In the genomic region with DNA sequence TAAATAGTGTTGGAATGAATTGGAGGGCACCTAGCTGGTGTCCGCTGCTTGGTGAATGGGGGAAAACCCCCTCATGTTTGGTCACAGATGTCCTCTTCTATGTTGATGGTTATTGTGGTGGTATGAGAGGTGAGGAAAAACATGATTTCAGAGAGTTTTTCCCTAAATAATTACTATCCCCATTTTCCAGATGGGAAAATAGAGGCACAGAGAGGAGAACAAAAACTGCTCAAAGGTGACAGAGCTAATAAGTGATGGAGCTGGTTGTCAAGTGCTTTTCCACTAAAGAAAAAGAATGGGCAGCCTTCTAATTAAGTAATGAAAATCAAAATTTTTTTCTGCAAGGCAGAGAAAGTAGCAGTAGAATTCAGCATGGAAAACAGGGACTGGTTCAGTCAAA, we compare ENCODE assay signal across 41 cellular contexts. TPM values are rescaled to one million over a fixed set of nuclear protein-coding genes. Genes with fewer than 3 reads are reported as not detected.
"Had no signal": no experiment of that assay in that cellular context is flagged by ENCODE, and none has a peak within 500 bp of the region (broad histone marks: within the 10 kb centered on the region; RNA-seq: fewer than 3 reads in every experiment).

No MANE protein-coding gene starts in this region.

- H3K36me3 Mint-ChIP-seq: activated naive CD4-positive, alpha-beta T cell treated with anti-CD3 and anti-CD28 coated beads, Interleukin-2, amount 10 ng/mL, durations not matched to agents 7 days and 5 days; activated naive CD4-positive, alpha-beta T cell treated with anti-CD3 and anti-CD28 coated beads, Interleukin-2, amount 50 U/mL, for 24 hours; activated naive CD4-positive, alpha-beta T cell treated with anti-CD3 and anti-CD28 coated beads, Interleukin-2, amount 50 U/mL, for 72 hours; activated naive CD8-positive, alpha-beta T cell; activated naive CD8-positive, alpha-beta T cell treated with anti-CD3 and anti-CD28 coated beads for 36 hours; activated naive CD8-positive, alpha-beta T cell treated with anti-CD3 and anti-CD28 coated beads, Interleukin-2, amount 10 ng/mL, durations not matched to agents 7 days and 5 days; brain had no signal

- FAIRE-seq: astrocyte, bronchial epithelial cell had no signal

- H3K4me1 ChIP-seq: ascending aorta, breast epithelium had no signal

- H3K27me3 ChIP-seq: ascending aorta, body of pancreas, brain microvascular endothelial cell, breast epithelium had no signal

- H3K4me3 ChIP-seq: adrenal gland, ascending aorta, body of pancreas, breast epithelium, cardiac muscle cell had no signal

- H3K27ac Mint-ChIP-seq: activated naive CD4-positive, alpha-beta T cell treated with anti-CD3 and anti-CD28 coated beads for 36 hours; activated naive CD4-positive, alpha-beta T cell treated with anti-CD3 and anti-CD28 coated beads, Interleukin-2, amount 10 ng/mL, durations not matched to agents 7 days and 5 days; activated naive CD4-positive, alpha-beta T cell treated with anti-CD3 and anti-CD28 coated beads, Interleukin-2, amount 50 U/mL, for 24 hours; activated naive CD4-positive, alpha-beta T cell treated with anti-CD3 and anti-CD28 coated beads, Interleukin-2, amount 50 U/mL, for 72 hours; activated naive CD8-positive, alpha-beta T cell; activated naive CD8-positive, alpha-beta T cell treated with anti-CD3 and anti-CD28 coated beads for 36 hours; activated naive CD8-positive, alpha-beta T cell treated with anti-CD3 and anti-CD28 coated beads, Interleukin-2, amount 10 ng/mL, durations not matched to agents 7 days and 5 days; activated naive CD8-positive, alpha-beta T cell treated with anti-CD3 and anti-CD28 coated beads, Interleukin-2, amount 50 U/mL, for 24 hours; activated T-cell treated with anti-CD3 and anti-CD28 coated beads, Interleukin-2, amount 50 U/mL, for 24 hours; activated T-cell treated with anti-CD3 and anti-CD28 coated beads, Interleukin-2, amount 50 U/mL, for 72 hours; activated T-helper 1 cell treated with anti-CD3 and anti-CD28 coated beads, Interleukin-12 subunit alpha, Interleukin-12 subunit beta, Interleukin-2, Interleukin-4 antibody, amounts not matched to agents 30 ng/mL and 10 ng/mL and 1 ng/mL, durations not matched to agents 14 hours and 24 hours and 36 hours; activated T-helper 2 cell treated with anti-CD3 and anti-CD28 coated beads, Interferon-gamma antibody, Interleukin-2, Interleukin-4, amounts not matched to agents 10 μg/mL and 5 μg/mL and 100 μg/mL, durations not matched to agents 14 hours and 24 hours and 36 hours had no signal

- H3K9me3 Mint-ChIP-seq: activated naive CD4-positive, alpha-beta T cell treated with anti-CD3 and anti-CD28 coated beads for 36 hours; activated naive CD4-positive, alpha-beta T cell treated with anti-CD3 and anti-CD28 coated beads, Interleukin-2, amount 10 ng/mL, durations not matched to agents 7 days and 5 days; activated naive CD4-positive, alpha-beta T cell treated with anti-CD3 and anti-CD28 coated beads, Interleukin-2, amount 50 U/mL, for 24 hours; activated naive CD4-positive, alpha-beta T cell treated with anti-CD3 and anti-CD28 coated beads, Interleukin-2, amount 50 U/mL, for 72 hours; activated naive CD8-positive, alpha-beta T cell treated with anti-CD3 and anti-CD28 coated beads for 36 hours; activated naive CD8-positive, alpha-beta T cell treated with anti-CD3 and anti-CD28 coated beads, Interleukin-2, amount 10 ng/mL, durations not matched to agents 7 days and 5 days; activated naive CD8-positive, alpha-beta T cell treated with anti-CD3 and anti-CD28 coated beads, Interleukin-2, amount 50 U/mL, for 24 hours; activated T-cell treated with anti-CD3 and anti-CD28 coated beads, Interleukin-2, amount 50 U/mL, for 24 hours; activated T-cell treated with anti-CD3 and anti-CD28 coated beads, Interleukin-2, amount 50 U/mL, for 4 hours; activated T-cell treated with anti-CD3 and anti-CD28 coated beads, Interleukin-2, amount 50 U/mL, for 72 hours; activated T-helper 1 cell treated with anti-CD3 and anti-CD28 coated beads, Interleukin-12 subunit alpha, Interleukin-12 subunit beta, Interleukin-2, Interleukin-4 antibody, amounts not matched to agents 30 ng/mL and 10 ng/mL and 1 ng/mL, durations not matched to agents 14 hours and 24 hours and 36 hours; activated T-helper 2 cell treated with anti-CD3 and anti-CD28 coated beads, Interferon-gamma antibody, Interleukin-2, Interleukin-4, amounts not matched to agents 10 μg/mL and 5 μg/mL and 100 μg/mL, durations not matched to agents 14 hours and 24 hours and 36 hours; central memory CD8-positive, alpha-beta T cell had no signal

- H3K4me3 Mint-ChIP-seq: activated naive CD4-positive, alpha-beta T cell treated with anti-CD3 and anti-CD28 coated beads for 36 hours; activated naive CD4-positive, alpha-beta T cell treated with anti-CD3 and anti-CD28 coated beads, Interleukin-2, amount 10 ng/mL, durations not matched to agents 7 days and 5 days; activated naive CD4-positive, alpha-beta T cell treated with anti-CD3 and anti-CD28 coated beads, Interleukin-2, amount 50 U/mL, for 24 hours; activated naive CD8-positive, alpha-beta T cell; activated naive CD8-positive, alpha-beta T cell treated with anti-CD3 and anti-CD28 coated beads for 36 hours; activated naive CD8-positive, alpha-beta T cell treated with anti-CD3 and anti-CD28 coated beads, Interleukin-2, amount 10 ng/mL, durations not matched to agents 7 days and 5 days; activated naive CD8-positive, alpha-beta T cell treated with anti-CD3 and anti-CD28 coated beads, Interleukin-2, amount 50 U/mL, for 24 hours; activated T-cell treated with anti-CD3 and anti-CD28 coated beads, Interleukin-2, amount 50 U/mL, for 24 hours; activated T-cell treated with anti-CD3 and anti-CD28 coated beads, Interleukin-2, amount 50 U/mL, for 4 hours; activated T-cell treated with anti-CD3 and anti-CD28 coated beads, Interleukin-2, amount 50 U/mL, for 72 hours; activated T-helper 1 cell treated with anti-CD3 and anti-CD28 coated beads, Interleukin-12 subunit alpha, Interleukin-12 subunit beta, Interleukin-2, Interleukin-4 antibody, amounts not matched to agents 30 ng/mL and 10 ng/mL and 1 ng/mL, durations not matched to agents 14 hours and 24 hours and 36 hours; brain; central memory CD8-positive, alpha-beta T cell had no signal

- DNase-seq: activated effector memory CD4-positive, alpha-beta T cell treated with anti-CD3 and anti-CD28 coated beads, Interleukin-2, amount 50 U/mL, for 16 hours; activated effector memory CD4-positive, alpha-beta T cell treated with Interleukin-2 at 50 U/mL for 16 hours; activated gamma-delta T cell; activated gamma-delta T cell treated with Interleukin-2 at 50 U/mL for 16 hours; activated naive CD4-positive, alpha-beta T cell; activated naive CD4-positive, alpha-beta T cell treated with anti-CD3 and anti-CD28 coated beads for 36 hours; activated naive CD4-positive, alpha-beta T cell treated with anti-CD3 and anti-CD28 coated beads, Interleukin-2, amount 10 ng/mL, durations not matched to agents 7 days and 5 days; activated naive CD4-positive, alpha-beta T cell treated with anti-CD3 and anti-CD28 coated beads, Interleukin-2, amount 50 U/mL, for 16 hours; activated naive CD4-positive, alpha-beta T cell treated with Interleukin-2 at 50 U/mL for 16 hours; activated naive CD8-positive, alpha-beta T cell treated with anti-CD3 and anti-CD28 coated beads for 36 hours; activated naive CD8-positive, alpha-beta T cell treated with anti-CD3 and anti-CD28 coated beads, Interleukin-2, amount 10 ng/mL, durations not matched to agents 7 days and 5 days; activated naive CD8-positive, alpha-beta T cell treated with anti-CD3 and anti-CD28 coated beads, Interleukin-2, amount 50 U/mL, for 24 hours; activated T-cell treated with anti-CD3 and anti-CD28 coated beads for 4 hours; activated T-cell treated with anti-CD3 and anti-CD28 coated beads, Interleukin-2, amount 50 U/mL, for 1 hour; activated T-cell treated with anti-CD3 and anti-CD28 coated beads, Interleukin-2, amount 50 U/mL, for 24 hours; activated T-cell treated with anti-CD3 and anti-CD28 coated beads, Interleukin-2, amount 50 U/mL, for 4 hours; activated T-cell treated with anti-CD3 and anti-CD28 coated beads, Interleukin-2, amount 50 U/mL, for 48 hours; activated T-cell treated with anti-CD3 and anti-CD28 coated beads, Interleukin-2, amount 50 U/mL, for 72 hours; adrenal gland; amniotic stem cell; amygdala; anterior cingulate cortex; aorta; body of pancreas; brain microvascular endothelial cell; caudate nucleus; central memory CD4-positive, alpha-beta T cell; cerebellar nuclear complex had no signal

- H3K9me3 ChIP-seq: adrenal gland, ascending aorta, body of pancreas, breast epithelium had no signal

- H3K27ac ChIP-seq: adrenal gland, ascending aorta, body of pancreas, brain microvascular endothelial cell, breast epithelium, cardiac muscle cell had no signal

- H3K36me3 ChIP-seq: adrenal gland, ascending aorta, brain microvascular endothelial cell, breast epithelium, cardiac muscle cell had no signal

- ATAC-seq: activated naive CD4-positive, alpha-beta T cell treated with anti-CD3 and anti-CD28 coated beads, Interleukin-2, amount 50 U/mL, for 72 hours; activated naive CD8-positive, alpha-beta T cell treated with anti-CD3 and anti-CD28 coated beads, Interleukin-2, amount 50 U/mL, for 24 hours; activated T-cell treated with anti-CD3 and anti-CD28 coated beads, Interleukin-2, amount 50 U/mL, for 4 hours; activated T-cell treated with anti-CD3 and anti-CD28 coated beads, Interleukin-2, amount 50 U/mL, for 72 hours; body of pancreas had no signal

- H3K4me1 Mint-ChIP-seq: central memory CD8-positive, alpha-beta T cell had no signal

RNA-seq across cellular contexts. Expression of a gene that starts 30.2 kb away (rescaled TPM):
- total RNA-seq: activated naive CD4-positive, alpha-beta T cell treated with anti-CD3 and anti-CD28 coated beads for 36 hours; activated naive CD4-positive, alpha-beta T cell treated with anti-CD3 and anti-CD28 coated beads, Interleukin-2, amount 50 U/mL, for 72 hours; activated naive CD8-positive, alpha-beta T cell treated with anti-CD3 and anti-CD28 coated beads for 36 hours; activated naive CD8-positive, alpha-beta T cell treated with anti-CD3 and anti-CD28 coated beads, Interleukin-2, amount 10 ng/mL, durations not matched to agents 7 days and 5 days; activated T-cell treated with anti-CD3 and anti-CD28 coated beads, Interleukin-2, amount 50 U/mL, for 4 hours; activated T-helper 1 cell treated with anti-CD3 and anti-CD28 coated beads, Interleukin-12 subunit alpha, Interleukin-12 subunit beta, Interleukin-2, Interleukin-4 antibody, amounts not matched to agents 30 ng/mL and 10 ng/mL and 1 ng/mL, durations not matched to agents 14 hours and 24 hours and 36 hours; activated T-helper 2 cell treated with anti-CD3 and anti-CD28 coated beads, Interferon-gamma antibody, Interleukin-2, Interleukin-4, amounts not matched to agents 10 μg/mL and 5 μg/mL and 100 μg/mL, durations not matched to agents 14 hours and 24 hours and 36 hours; ascending aorta; body of pancreas; cardiac muscle cell; chondrocyte had no signal
- polyA plus RNA-seq: aorta, cardiac muscle cell had no signal
